8 cellular contexts compared by ENCODE assay signal in the genomic region with DNA sequence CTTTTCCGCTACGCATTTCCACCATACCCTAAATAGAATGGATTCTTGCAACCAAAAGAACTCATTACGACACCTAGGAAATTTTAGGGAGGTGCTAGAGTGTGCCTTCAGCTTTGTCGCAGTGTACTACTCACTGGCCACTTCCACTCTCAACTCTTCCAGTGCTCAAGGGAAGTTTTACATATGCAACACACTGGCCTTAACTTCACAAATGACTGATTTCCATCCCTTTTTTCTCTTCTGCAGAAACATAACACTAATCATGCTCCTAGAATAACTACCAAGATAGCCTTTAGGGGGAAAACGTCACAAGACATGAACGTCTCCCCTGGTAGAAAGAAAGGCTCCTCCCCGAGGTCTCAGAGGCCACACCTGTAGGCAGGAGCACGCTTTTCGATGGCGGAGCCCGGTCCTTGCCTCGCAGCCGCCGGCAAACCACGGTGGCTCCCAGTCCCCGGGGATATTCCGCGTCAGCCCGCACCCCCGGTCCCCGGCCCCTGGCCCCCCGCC. TPM values are rescaled to one million over a fixed set of nuclear protein-coding genes. Genes with fewer than 3 reads are reported as not detected.
A peak's percentile ranks its signal among the peaks of the same experiment; 100 is the strongest.
DNase-seq lines count a peak whose midpoint lies in the region; ATAC-seq and TF ChIP-seq lines count a peak whose summit lies in the region.

No MANE protein-coding gene starts in this region.

- H3K27ac Mint-ChIP-seq in neural progenitor cell = peak overlapping the region; percentile 48

- peaks cover 25% of the 10 kb centered on the region for H3K4me1 Mint-ChIP-seq in neural progenitor cell

- ATAC-seq in GM19467 (IDR thresholded peaks at IDR 0.05; ENCODE audit: unreplicated experiment) (peak; percentile 59), HG03575 (IDR thresholded peaks at IDR 0.05; ENCODE audit: extremely low read depth, insufficient number of reproducible peaks, low FRiP score, unreplicated experiment) (peak; percentile 30)

- H4K20me1 ChIP-seq in fibroblast of lung (ENCODE audit: control insufficient read depth, extremely low read depth, insufficient read depth, low read length) = no peaks in the 10 kb centered on the region
- no peaks in the 10 kb centered on the region for H4K20me1 ChIP-seq in neural progenitor cell (ENCODE audit: low read depth)

- peaks cover 14% of the 10 kb centered on the region for H3F3A ChIP-seq in neural progenitor cell (ENCODE audit: low read depth)

- peak overlapping the region; percentile 99 for H3K4me3 Mint-ChIP-seq in neural progenitor cell

- H3K4me3 ChIP-seq in fibroblast of lung (replicated peaks in 1 of 4; ENCODE audit: control extremely low read depth in 1 of 4, insufficient read depth in 1 of 4, low read depth in 3 of 4, low read length in 4 of 4) = peak overlapping the region; percentile 61 to 98 (median 68)
- H3K4me3 ChIP-seq in neural progenitor cell = peak overlapping the region; percentile 90
- H3K4me3 ChIP-seq in stomach smooth muscle (ENCODE audit: low read length in 2 of 2) = peak overlapping the region; percentile 92 to 98

- H3K27me3 ChIP-seq in fibroblast of lung (ENCODE audit: control insufficient read depth, insufficient read depth, low read length) (no peaks in the 10 kb centered on the region), neural progenitor cell (no peaks in the 10 kb centered on the region), stomach smooth muscle (ENCODE audit: control insufficient read depth in 1 of 2, insufficient read depth in 2 of 2, low read length in 2 of 2) (no peaks in the 10 kb centered on the region)

- DNase-seq in COLO829 (ENCODE audit: low spot score) = peak; percentile 83
- peak; percentile 85 for DNase-seq in OCI-M1 (lab: John Stamatoyannopoulos, UW)
- peak; percentile 81 to 84 for DNase-seq in activated T-cell treated with anti-CD3 and anti-CD28 coated beads, Interleukin-2, amount 50 U/mL, for 48 hours
- peak; percentile 48 to 55 for DNase-seq in fibroblast of lung (ENCODE audit: low read depth in 2 of 2)
- DNase-seq in neural progenitor cell (ENCODE audit: low spot score) = peak; percentile 77

- H3K9me3 Mint-ChIP-seq in neural progenitor cell = no peaks in the 10 kb centered on the region

- H2AFZ ChIP-seq in fibroblast of lung (ENCODE audit: low read length) = peak overlapping the region; percentile 85
- peak overlapping the region; percentile 95 for H2AFZ ChIP-seq in neural progenitor cell (replicated peaks)

- H3K9me3 ChIP-seq in fibroblast of lung (ENCODE audit: control insufficient read depth, insufficient read depth, low read depth, low read length) (no peaks in the 10 kb centered on the region), neural progenitor cell (ENCODE audit: low read depth) (no peaks in the 10 kb centered on the region), stomach smooth muscle (ENCODE audit: control insufficient read depth in 2 of 2, low read length in 2 of 2) (no peaks in the 10 kb centered on the region)

- H3K79me2 ChIP-seq in fibroblast of lung (ENCODE audit: control insufficient read depth, insufficient read depth, low read length) (peaks cover 7% of the 10 kb centered on the region), neural progenitor cell (ENCODE audit: low read depth) (peaks cover 69% of the 10 kb centered on the region)

- TF ChIP-seq CTCF in fibroblast of lung (conservative IDR thresholded peaks at IDR 0.05 in 1 of 2, IDR thresholded peaks at IDR 0.05 in 1 of 2; ENCODE audit: low read depth in 1 of 2, low read length in 2 of 2) = no peak
- TF ChIP-seq CTCF in neural progenitor cell (IDR thresholded peaks at IDR 0.05) = no peak

- H3K36me3 ChIP-seq in fibroblast of lung (ENCODE audit: control insufficient read depth, insufficient read depth, low read length) (no peaks in the 10 kb centered on the region), neural progenitor cell (no peaks in the 10 kb centered on the region), stomach smooth muscle (ENCODE audit: control insufficient read depth in 2 of 2, insufficient read depth in 2 of 2, low read length in 2 of 2) (no peaks in the 10 kb centered on the region)

- H3K4me1 ChIP-seq in fibroblast of lung (ENCODE audit: control insufficient read depth, extremely low read depth, insufficient read depth, low read length) (no peaks in the 10 kb centered on the region), neural progenitor cell (peaks cover 15% of the 10 kb centered on the region), stomach smooth muscle (ENCODE audit: control insufficient read depth, insufficient read depth, low read length) (peaks cover 18% of the 10 kb centered on the region)

- H3K27me3 Mint-ChIP-seq in neural progenitor cell (ENCODE audit: insufficient read depth, low read depth) = no peaks in the 10 kb centered on the region

- peak overlapping the region; percentile 43 for H3K27ac ChIP-seq in fibroblast of lung (ENCODE audit: insufficient read depth, low read length)
- peak overlapping the region; percentile 96 for H3K27ac ChIP-seq in neural progenitor cell
- peak overlapping the region; percentile 97 for H3K27ac ChIP-seq in stomach smooth muscle (ENCODE audit: low read length)

- peak overlapping the region; percentile 61 for H3K9ac ChIP-seq in fibroblast of lung (ENCODE audit: insufficient read depth, low read length)
- H3K9ac ChIP-seq in neural progenitor cell = peak overlapping the region; percentile 89
- peak overlapping the region; percentile 13 to 67 for H3K9ac ChIP-seq in stomach smooth muscle (ENCODE audit: low read length in 2 of 2)

- H3K4me2 ChIP-seq in fibroblast of lung (ENCODE audit: extremely low read depth, insufficient read depth, low read length) (peak overlapping the region; percentile 64), neural progenitor cell (peak overlapping the region; percentile 98)

- peaks cover 17% of the 10 kb centered on the region for H3K36me3 Mint-ChIP-seq in neural progenitor cell

RNA-seq across cellular contexts. Expression of a gene that starts 0.6 kb away (rescaled TPM):
- total RNA-seq in fibroblast of lung (14.5 and 18.0 TPM in 2 replicates), neural progenitor cell (ENCODE audit: low replicate concordance) (23.9 and 38.0 TPM in 2 replicates)
- 30.3 and 31.9 TPM in 2 replicates for polyA plus RNA-seq in fibroblast of lung
- polyA plus RNA-seq in fibroblast of lung (2012) = 27.4 and 29.6 TPM in 2 replicates
- 13.6 and 15.8 TPM in 2 replicates for polyA minus RNA-seq in fibroblast of lung (ENCODE audit: low replicate concordance)

RNA-seq across cellular contexts. Expression of a gene that starts 1.1 kb away (rescaled TPM):
- total RNA-seq in fibroblast of lung = 18.5 and 22.6 TPM in 2 replicates
- polyA plus RNA-seq in fibroblast of lung = 11.0 and 16.6 TPM in 2 replicates
- polyA plus RNA-seq in fibroblast of lung (2012) = 9.9 and 13.9 TPM in 2 replicates
- polyA minus RNA-seq in fibroblast of lung (ENCODE audit: low replicate concordance) = 18.1 and 31.6 TPM in 2 replicates
- 9.9 and 10.8 TPM in 2 replicates for total RNA-seq in neural progenitor cell (ENCODE audit: low replicate concordance)

Comparison
In these comparisons a context has a peak if more than half of its experiments do, and no peak if none do; other contexts are left out.
1. Peak in every context shown above with its lines: DNase-seq, ATAC-seq, H3K4me3 ChIP-seq and H3K27ac ChIP-seq.
2. H3K27ac ChIP-seq: peak in every context shown above with its lines; median percentile 97 in stomach smooth muscle; 96 in neural progenitor cell; 43 in fibroblast of lung.